In the genomic region with DNA sequence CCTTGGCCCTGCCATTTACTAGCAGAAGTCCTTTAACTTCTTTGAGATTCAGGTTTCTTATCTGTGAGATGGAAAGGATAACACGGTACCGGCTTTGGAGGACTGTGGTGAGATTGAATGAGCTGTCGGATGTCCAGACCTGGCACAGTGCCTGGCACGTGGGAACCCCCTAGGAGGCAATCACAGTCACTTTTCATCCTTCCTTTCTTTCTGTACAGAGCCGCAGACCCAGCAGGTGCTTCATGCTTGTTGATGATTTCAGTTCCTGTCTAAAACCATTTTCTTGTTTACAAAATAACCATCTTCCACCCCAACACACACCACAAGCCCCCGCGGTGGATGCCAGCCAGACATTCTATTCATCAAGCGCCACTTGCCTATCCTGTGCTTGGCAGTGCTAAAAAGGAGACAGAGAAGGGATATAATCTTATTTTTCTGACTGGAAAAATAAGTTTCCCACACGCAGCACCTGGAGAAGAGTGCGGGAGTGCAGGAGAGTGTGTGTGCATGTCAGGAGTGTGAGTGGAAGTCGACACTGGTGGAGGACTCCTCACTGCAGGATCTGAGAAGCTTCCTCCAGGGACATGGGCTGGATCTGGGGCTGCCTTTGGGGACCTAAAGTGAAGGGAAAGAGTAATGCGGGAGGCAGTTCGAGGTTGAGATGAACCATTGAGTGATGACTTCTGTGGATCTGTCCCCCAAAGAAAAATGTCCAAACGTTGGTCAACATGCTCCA, we compare ENCODE assay signal across 8 cellular contexts.
DNase-seq lines count a peak whose midpoint lies in the region; ATAC-seq and TF ChIP-seq lines count a peak whose summit lies in the region.

No MANE protein-coding gene starts in this region.

- H3K4me3 Mint-ChIP-seq in activated naive CD8-positive, alpha-beta T cell treated with anti-CD3 and anti-CD28 coated beads, Interleukin-2, amount 10 ng/mL, durations not matched to agents 7 days and 5 days, result peak overlapping the region; percentile 20

- H3K9me3 Mint-ChIP-seq in activated naive CD8-positive, alpha-beta T cell treated with anti-CD3 and anti-CD28 coated beads, Interleukin-2, amount 10 ng/mL, durations not matched to agents 7 days and 5 days, result no peaks in the 10 kb centered on the region

- peak; percentile 48 for ATAC-seq in GM19438 (IDR thresholded peaks at IDR 0.05; ENCODE audit: low read depth, unreplicated experiment)
- ATAC-seq in HG03175 (IDR thresholded peaks at IDR 0.05; ENCODE audit: unreplicated experiment), result peak; percentile 60
- no peak for ATAC-seq in activated naive CD8-positive, alpha-beta T cell treated with anti-CD3 and anti-CD28 coated beads, Interleukin-2, amount 10 ng/mL, durations not matched to agents 7 days and 5 days (ENCODE audit: low read depth)

- no peak overlapping the region for H3K27ac Mint-ChIP-seq in activated naive CD8-positive, alpha-beta T cell treated with anti-CD3 and anti-CD28 coated beads, Interleukin-2, amount 10 ng/mL, durations not matched to agents 7 days and 5 days

- TF ChIP-seq CTCF in GM10248 (IDR thresholded peaks at IDR 0.05; ENCODE audit: control extremely low read depth, extremely low read depth, low read depth, missing control alignments), result no peak

- peak; percentile 40 for DNase-seq in Daoy (ENCODE audit: low read depth)
- no peak for DNase-seq in activated naive CD8-positive, alpha-beta T cell treated with anti-CD3 and anti-CD28 coated beads, Interleukin-2, amount 10 ng/mL, durations not matched to agents 7 days and 5 days
- DNase-seq in NCI-H524 (lab: John Stamatoyannopoulos, UW), result no peak
- no peak for DNase-seq in GM10248 (ENCODE audit: extremely low spot score)
- DNase-seq in DMS 273 (lab: John Stamatoyannopoulos, UW; ENCODE audit: unreplicated experiment), result no peak
- DNase-seq in mucosa of gallbladder (ENCODE audit: low spot score), result no peak

- no peaks in the 10 kb centered on the region for H3K27me3 Mint-ChIP-seq in activated naive CD8-positive, alpha-beta T cell treated with anti-CD3 and anti-CD28 coated beads, Interleukin-2, amount 10 ng/mL, durations not matched to agents 7 days and 5 days

- CTCF ChIA-PET in GM10248 (lab: Yijun Ruan, JAX), result interaction anchor here (0.7 to 1.7 kb wide), 6 partner anchors 12 to 149 kb away, joined by 3 to 4 read pairs (median 4); no protein-coding TSS in a partner anchor

- H3K4me1 Mint-ChIP-seq in activated naive CD8-positive, alpha-beta T cell treated with anti-CD3 and anti-CD28 coated beads, Interleukin-2, amount 10 ng/mL, durations not matched to agents 7 days and 5 days, result peaks cover 41% of the 10 kb centered on the region

- POLR2A ChIA-PET in activated naive CD8-positive, alpha-beta T cell treated with anti-CD3 and anti-CD28 coated beads, Interleukin-2, amount 10 ng/mL, durations not matched to agents 7 days and 5 days (lab: Charles Lee), result interaction anchor here (2.3 kb wide), 1 partner anchor 11 kb away, joined by 6 read pairs; no protein-coding TSS in a partner anchor
- POLR2A ChIA-PET in GM10248 (lab: Yijun Ruan, JAX), result interaction anchor here (0.9 to 1.8 kb wide), 3 partner anchors 10 to 123 kb away, joined by 3 to 4 read pairs (median 3); a partner anchor contains a TSS

- peaks cover 37% of the 10 kb centered on the region for H3K36me3 Mint-ChIP-seq in activated naive CD8-positive, alpha-beta T cell treated with anti-CD3 and anti-CD28 coated beads, Interleukin-2, amount 10 ng/mL, durations not matched to agents 7 days and 5 days
